In genomic region chr12:25324861-25325260, GRCh38 we compare ENCODE assay signal across 19 cellular contexts.
"Had no signal": no experiment of that assay in that cellular context is flagged by ENCODE, and none has a peak within 500 bp of the region (broad histone marks: within the 10 kb centered on the region; RNA-seq: fewer than 3 reads in every experiment).

No MANE protein-coding gene starts in this region.

- H3K4me3 ChIP-seq: cardiac muscle cell, colonic mucosa, esophagus squamous epithelium, transverse colon had no signal

- H3K36me3 Mint-ChIP-seq: activated naive CD4-positive, alpha-beta T cell treated with anti-CD3 and anti-CD28 coated beads, Interleukin-2, amount 50 U/mL, for 72 hours had no signal

- DNase-seq: activated CD4-positive, alpha-beta memory T cell treated with anti-CD3 and anti-CD28 coated beads, Interleukin-2, amount 10 ng/mL, durations not matched to agents 7 days and 5 days; activated CD4-positive, alpha-beta T cell treated with anti-CD3 and anti-CD28 coated beads for 36 hours; activated effector memory CD4-positive, alpha-beta T cell treated with anti-CD3 and anti-CD28 coated beads, Interleukin-2, amount 50 U/mL, for 16 hours; activated T-cell treated with anti-CD3 and anti-CD28 coated beads, Interleukin-2, amount 50 U/mL, for 48 hours; colonic mucosa; esophagus squamous epithelium; foreskin fibroblast; glutamatergic neuron; kidney glomerular epithelial cell; left ventricle myocardium superior; mesendoderm; nucleus accumbens; stimulated activated CD4-positive, alpha-beta T cell treated with anti-CD3 and anti-CD28 coated beads, Interleukin-4, amount 100 ng/mL, for 24 hours; stimulated activated naive CD4-positive, alpha-beta T cell; transverse colon; WERI-Rb-1 had no signal

- H3K36me3 ChIP-seq: cardiac muscle cell, colonic mucosa, esophagus squamous epithelium, transverse colon, WERI-Rb-1 had no signal

- H3K27me3 Mint-ChIP-seq: activated CD4-positive, alpha-beta T cell treated with anti-CD3 and anti-CD28 coated beads for 36 hours had no signal

- H3K9me3 ChIP-seq: colonic mucosa, esophagus squamous epithelium, transverse colon had no signal

- H3K27ac ChIP-seq: cardiac muscle cell, colonic mucosa, esophagus squamous epithelium, transverse colon, WERI-Rb-1 had no signal

- H3K4me3 Mint-ChIP-seq: activated CD4-positive, alpha-beta memory T cell treated with anti-CD3 and anti-CD28 coated beads, Interleukin-2, amount 10 ng/mL, durations not matched to agents 7 days and 5 days; activated CD4-positive, alpha-beta T cell treated with anti-CD3 and anti-CD28 coated beads for 36 hours; nephron had no signal

- ATAC-seq: activated CD4-positive, alpha-beta T cell treated with anti-CD3 and anti-CD28 coated beads for 36 hours; activated naive CD4-positive, alpha-beta T cell treated with anti-CD3 and anti-CD28 coated beads, Interleukin-2, amount 50 U/mL, for 72 hours; left ventricle myocardium superior had no signal

- H3K27ac Mint-ChIP-seq: activated CD4-positive, alpha-beta memory T cell treated with anti-CD3 and anti-CD28 coated beads, Interleukin-2, amount 10 ng/mL, durations not matched to agents 7 days and 5 days; activated CD4-positive, alpha-beta T cell treated with anti-CD3 and anti-CD28 coated beads for 36 hours; activated naive CD4-positive, alpha-beta T cell treated with anti-CD3 and anti-CD28 coated beads, Interleukin-2, amount 50 U/mL, for 72 hours had no signal

- H3K9me3 Mint-ChIP-seq: activated CD4-positive, alpha-beta memory T cell treated with anti-CD3 and anti-CD28 coated beads, Interleukin-2, amount 10 ng/mL, durations not matched to agents 7 days and 5 days; activated naive CD4-positive, alpha-beta T cell treated with anti-CD3 and anti-CD28 coated beads, Interleukin-2, amount 50 U/mL, for 72 hours; nephron had no signal

- H3K4me1 ChIP-seq: colonic mucosa, esophagus squamous epithelium had no signal

- H3K27me3 ChIP-seq: cardiac muscle cell, colonic mucosa, transverse colon had no signal
